In genomic region chr10:77300682-77301081, GRCh38 we compare ENCODE assay signal across 2 cellular contexts.
TF ChIP-seq lines count a peak whose summit lies in the region.

No MANE protein-coding gene starts in this region.

TF ChIP-seq in A549, 52 proteins besides CTCF, POLR2A, EP300 and RAD21:
- TF ChIP-seq CEBPB (IDR thresholded peaks at IDR 0.05) (no peak), HOXB5 (CRISPR knock-in tag; IDR thresholded peaks at IDR 0.05) (no peak), ELK1 (IDR thresholded peaks at IDR 0.05; ENCODE audit: low read depth, low read length) (no peak)
TF ChIP-seq in A549: peak in this region for 0.

TF ChIP-seq in IMR-90, 13 proteins besides CTCF, POLR2A, EP300 and RAD21:
- TF ChIP-seq FOS (IDR thresholded peaks at IDR 0.05; ENCODE audit: low read depth, low read length) (no peak), ELK1 (IDR thresholded peaks at IDR 0.05; ENCODE audit: borderline replicate concordance, low read depth, low read length) (no peak), CHD1 (IDR thresholded peaks at IDR 0.05; ENCODE audit: low read depth, low read length) (no peak), USF2 (IDR thresholded peaks at IDR 0.05; ENCODE audit: low read depth, low read length) (no peak), RFX5 (IDR thresholded peaks at IDR 0.05; ENCODE audit: low read depth, low read length) (no peak), CEBPB (IDR thresholded peaks at IDR 0.05; ENCODE audit: low read depth, low read length) (no peak), NFE2L2 (IDR thresholded peaks at IDR 0.05; ENCODE audit: low read depth, low read length) (no peak), MXI1 (IDR thresholded peaks at IDR 0.05; ENCODE audit: borderline replicate concordance, low read depth, low read length) (no peak), SMC3 (IDR thresholded peaks at IDR 0.05; ENCODE audit: low read depth, low read length) (no peak), MAZ (IDR thresholded peaks at IDR 0.05; ENCODE audit: borderline replicate concordance, low read depth, low read length) (no peak), MAFK (IDR thresholded peaks at IDR 0.05; ENCODE audit: low read depth, low read length) (no peak), RCOR1 (IDR thresholded peaks at IDR 0.05; ENCODE audit: insufficient replicate concordance, low read length) (no peak), BHLHE40 (IDR thresholded peaks at IDR 0.05; ENCODE audit: low read depth, low read length) (no peak)
TF ChIP-seq in IMR-90: peak in this region for 0.
